ENCODE assay signal across 21 cellular contexts in the genomic region with DNA sequence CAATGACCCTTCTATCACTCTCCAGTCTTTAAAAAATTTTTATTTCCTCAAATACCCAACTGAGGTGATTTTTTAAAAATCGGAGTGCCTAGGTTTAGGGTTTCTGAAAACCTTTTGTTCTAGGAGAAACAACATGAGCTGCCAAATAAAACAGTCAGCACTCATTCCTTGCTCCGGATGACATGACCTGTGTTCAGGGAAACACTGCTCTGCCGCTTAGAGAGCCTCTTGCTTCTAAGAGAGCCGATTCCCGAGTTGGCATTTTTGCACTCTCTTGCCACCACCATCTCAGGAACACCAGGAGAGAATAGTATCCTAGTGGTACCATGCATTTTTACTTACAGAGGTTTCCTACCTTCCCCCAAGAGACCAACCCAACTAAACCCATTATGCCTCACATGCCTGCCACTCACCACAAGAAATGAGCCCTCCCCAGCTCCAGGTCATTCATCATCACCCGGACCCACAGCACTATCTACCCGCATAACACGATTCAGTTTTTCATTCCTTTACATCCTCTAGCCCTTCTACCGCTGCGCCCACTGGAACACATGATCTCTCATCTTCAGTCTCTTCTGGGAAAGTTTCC.
A peak's percentile ranks its signal among the peaks of the same experiment; 100 is the strongest.
DNase-seq lines count a peak whose midpoint lies in the region; ATAC-seq and TF ChIP-seq lines count a peak whose summit lies in the region.
"Had no signal": no experiment of that assay in that cellular context is flagged by ENCODE, and none has a peak within 500 bp of the region (broad histone marks: within the 10 kb centered on the region; RNA-seq: fewer than 3 reads in every experiment).

No MANE protein-coding gene starts in this region.

- no peak overlapping the region for H3K4me3 ChIP-seq in GM23338
- H3K4me3 ChIP-seq: HAP-1, SJCRH30 had no signal

- POLR2A ChIA-PET in WTC11 (lab: Charles Lee) = no interaction called here

- H3K4me2 ChIP-seq in GM23338 = no peak overlapping the region

- H4K20me1 ChIP-seq in GM23338 (replicated peaks; ENCODE audit: insufficient read depth) = no peaks in the 10 kb centered on the region

- DNase-seq in GM23338 (ENCODE audit: low spot score) (peak; percentile 16), WTC11 (ENCODE audit: low spot score) (no peak), medulla oblongata (ENCODE audit: extremely low spot score) (peak; percentile 19), sciatic nerve (ENCODE audit: low spot score) (no peak), NCI-H2029 treated with DMSO at 0.1 percent for 48 hours (lab: John Stamatoyannopoulos, UW) (no peak), DMS153 treated with DMSO at 0.1 percent for 48 hours (lab: John Stamatoyannopoulos, UW; ENCODE audit: unreplicated experiment) (no peak)
- no peak for DNase-seq in stimulated activated effector memory CD8-positive, alpha-beta T cell treated with anti-CD3 and anti-CD28 coated beads, Interleukin-12 subunit alpha, Interleukin-12 subunit beta, amount 100 ng/mL, for 72 hours (ENCODE audit: low spot score in 2 of 2)
- DNase-seq: 8988T, DMS153, NCI-H1048, NCI-H1417 treated with DMSO at 0.1 percent for 48 hours, NCI-H187, NCI-H2107, NCI-H524 treated with DMSO at 0.1 percent for 48 hours, NCI-H774, PC-3, SJCRH30 had no signal

- H3K27ac Mint-ChIP-seq in GM23338 = no peak overlapping the region
- H3K27ac Mint-ChIP-seq in WTC11 = no peak overlapping the region
- H3K27ac Mint-ChIP-seq in stimulated activated effector memory CD8-positive, alpha-beta T cell treated with anti-CD3 and anti-CD28 coated beads, Interleukin-12 subunit alpha, Interleukin-12 subunit beta, amount 100 ng/mL, for 72 hours = no peak overlapping the region

- H3K79me2 ChIP-seq in GM23338 (replicated peaks; ENCODE audit: insufficient read depth) = no peaks in the 10 kb centered on the region

- ATAC-seq in GM23338 = peak; percentile 44; the same call in 2 of the 3 replicates
- ATAC-seq in WTC11 = peak; percentile 36; the same call in 1 of the 2 replicates
- ATAC-seq in sciatic nerve = peak; percentile 75
- ATAC-seq in stimulated activated effector memory CD8-positive, alpha-beta T cell treated with anti-CD3 and anti-CD28 coated beads, Interleukin-12 subunit alpha, Interleukin-12 subunit beta, amount 100 ng/mL, for 72 hours = no peak
- no peak for ATAC-seq in HG02970 (IDR thresholded peaks at IDR 0.05; ENCODE audit: low FRiP score, unreplicated experiment)
- ATAC-seq: PC-3, Right ventricle myocardium inferior had no signal

- CTCF ChIA-PET in WTC11 (lab: Charles Lee) = no interaction called here

- H3K9me2 ChIP-seq in GM23338 (ENCODE audit: insufficient read depth) = no peaks in the 10 kb centered on the region

- H3K36me3 ChIP-seq in GM23338 (ENCODE audit: insufficient read depth) = no peaks in the 10 kb centered on the region
- H3K36me3 ChIP-seq: HAP-1, SJCRH30 had no signal

- H3K4me3 Mint-ChIP-seq in GM23338 (no peak overlapping the region), WTC11 (no peak overlapping the region)
- no peak overlapping the region for H3K4me3 Mint-ChIP-seq in stimulated activated effector memory CD8-positive, alpha-beta T cell treated with anti-CD3 and anti-CD28 coated beads, Interleukin-12 subunit alpha, Interleukin-12 subunit beta, amount 100 ng/mL, for 72 hours

- H3K4me1 Mint-ChIP-seq in GM23338 (peaks cover 5% of the 10 kb centered on the region; the same call in 2 of the 3 replicates), WTC11 (peaks cover 3% of the 10 kb centered on the region; the same call in 1 of the 2 replicates)
- H3K4me1 Mint-ChIP-seq in stimulated activated effector memory CD8-positive, alpha-beta T cell treated with anti-CD3 and anti-CD28 coated beads, Interleukin-12 subunit alpha, Interleukin-12 subunit beta, amount 100 ng/mL, for 72 hours = no peaks in the 10 kb centered on the region

- H3K4me1 ChIP-seq in GM23338 (ENCODE audit: insufficient read depth) = no peaks in the 10 kb centered on the region; the same call in 1 of the 2 replicates
- H3K4me1 ChIP-seq: SJCRH30 had no signal

- no peak for TF ChIP-seq CTCF in GM23338 (conservative IDR thresholded peaks at IDR 0.05; ENCODE audit: low read depth in 2 of 2)
- TF ChIP-seq CTCF in WTC11 (IDR thresholded peaks at IDR 0.05) = no peak

- H3K27me3 ChIP-seq in GM23338 (ENCODE audit: insufficient read depth) = no peaks in the 10 kb centered on the region
- H3K27me3 ChIP-seq: SJCRH30 had no signal

- H3K36me3 Mint-ChIP-seq in GM23338 (ENCODE audit: low read depth) (no peaks in the 10 kb centered on the region), WTC11 (no peaks in the 10 kb centered on the region)
- H3K36me3 Mint-ChIP-seq in stimulated activated effector memory CD8-positive, alpha-beta T cell treated with anti-CD3 and anti-CD28 coated beads, Interleukin-12 subunit alpha, Interleukin-12 subunit beta, amount 100 ng/mL, for 72 hours = no peaks in the 10 kb centered on the region

- H2AFZ ChIP-seq in GM23338 = peak overlapping the region; percentile 16; the same call in 1 of the 2 replicates

- intact Hi-C loops in sciatic nerve (cut with DNase I) = no loop called here

- no peak overlapping the region for H3K27ac ChIP-seq in GM23338 (ENCODE audit: low read depth)
- H3K27ac ChIP-seq: HL-60, SJCRH30 had no signal

- H3K27me3 Mint-ChIP-seq in GM23338 (ENCODE audit: insufficient read depth, low read depth, poor library complexity) = no peaks in the 10 kb centered on the region
- H3K27me3 Mint-ChIP-seq in WTC11 (ENCODE audit: low read depth) = no peaks in the 10 kb centered on the region

- H3K9me3 Mint-ChIP-seq in GM23338 (no peaks in the 10 kb centered on the region), WTC11 (no peaks in the 10 kb centered on the region)
- no peaks in the 10 kb centered on the region for H3K9me3 Mint-ChIP-seq in stimulated activated effector memory CD8-positive, alpha-beta T cell treated with anti-CD3 and anti-CD28 coated beads, Interleukin-12 subunit alpha, Interleukin-12 subunit beta, amount 100 ng/mL, for 72 hours

- H3F3A ChIP-seq in GM23338 (replicated peaks; ENCODE audit: low read depth) = no peaks in the 10 kb centered on the region

TF ChIP-seq in GM23338, 12 proteins besides CTCF, POLR2A, EP300 and RAD21 (continues in another document):
- TF ChIP-seq EZH2phosphoT487 (IDR thresholded peaks at IDR 0.05; ENCODE audit: unreplicated experiment) (no peak), STAT1 (IDR thresholded peaks at IDR 0.05; ENCODE audit: unreplicated experiment) (no peak), NANOG (IDR thresholded peaks at IDR 0.05; ENCODE audit: borderline replicate concordance) (no peak), JUNB (IDR thresholded peaks at IDR 0.05; ENCODE audit: unreplicated experiment) (no peak), ZNF114 (CRISPR knock-in tag; IDR thresholded peaks at IDR 0.05) (no peak)
- TF ChIP-seq, protein P1, sequence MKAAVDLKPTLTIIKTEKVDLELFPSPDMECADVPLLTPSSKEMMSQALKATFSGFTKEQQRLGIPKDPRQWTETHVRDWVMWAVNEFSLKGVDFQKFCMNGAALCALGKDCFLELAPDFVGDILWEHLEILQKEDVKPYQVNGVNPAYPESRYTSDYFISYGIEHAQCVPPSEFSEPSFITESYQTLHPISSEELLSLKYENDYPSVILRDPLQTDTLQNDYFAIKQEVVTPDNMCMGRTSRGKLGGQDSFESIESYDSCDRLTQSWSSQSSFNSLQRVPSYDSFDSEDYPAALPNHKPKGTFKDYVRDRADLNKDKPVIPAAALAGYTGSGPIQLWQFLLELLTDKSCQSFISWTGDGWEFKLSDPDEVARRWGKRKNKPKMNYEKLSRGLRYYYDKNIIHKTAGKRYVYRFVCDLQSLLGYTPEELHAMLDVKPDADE (IDR thresholded peaks at IDR 0.05) = no peak

TF ChIP-seq in WTC11, 78 proteins besides CTCF, POLR2A, EP300 and RAD21 (continues in another document):
- TF ChIP-seq ELF4 (CRISPR knock-in tag; IDR thresholded peaks at IDR 0.05; ENCODE audit: low read depth) (no peak), RELA (CRISPR knock-in tag; IDR thresholded peaks at IDR 0.05; ENCODE audit: borderline replicate concordance) (no peak), ESRRA (CRISPR knock-in tag; IDR thresholded peaks at IDR 0.05; ENCODE audit: borderline replicate concordance) (no peak), NFATC4 (CRISPR knock-in tag; IDR thresholded peaks at IDR 0.05) (no peak)
- TF ChIP-seq, protein P2, sequence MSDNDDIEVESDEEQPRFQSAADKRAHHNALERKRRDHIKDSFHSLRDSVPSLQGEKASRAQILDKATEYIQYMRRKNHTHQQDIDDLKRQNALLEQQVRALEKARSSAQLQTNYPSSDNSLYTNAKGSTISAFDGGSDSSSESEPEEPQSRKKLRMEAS (CRISPR knock-in tag; IDR thresholded peaks at IDR 0.05) = no peak
- TF ChIP-seq, protein P3, sequence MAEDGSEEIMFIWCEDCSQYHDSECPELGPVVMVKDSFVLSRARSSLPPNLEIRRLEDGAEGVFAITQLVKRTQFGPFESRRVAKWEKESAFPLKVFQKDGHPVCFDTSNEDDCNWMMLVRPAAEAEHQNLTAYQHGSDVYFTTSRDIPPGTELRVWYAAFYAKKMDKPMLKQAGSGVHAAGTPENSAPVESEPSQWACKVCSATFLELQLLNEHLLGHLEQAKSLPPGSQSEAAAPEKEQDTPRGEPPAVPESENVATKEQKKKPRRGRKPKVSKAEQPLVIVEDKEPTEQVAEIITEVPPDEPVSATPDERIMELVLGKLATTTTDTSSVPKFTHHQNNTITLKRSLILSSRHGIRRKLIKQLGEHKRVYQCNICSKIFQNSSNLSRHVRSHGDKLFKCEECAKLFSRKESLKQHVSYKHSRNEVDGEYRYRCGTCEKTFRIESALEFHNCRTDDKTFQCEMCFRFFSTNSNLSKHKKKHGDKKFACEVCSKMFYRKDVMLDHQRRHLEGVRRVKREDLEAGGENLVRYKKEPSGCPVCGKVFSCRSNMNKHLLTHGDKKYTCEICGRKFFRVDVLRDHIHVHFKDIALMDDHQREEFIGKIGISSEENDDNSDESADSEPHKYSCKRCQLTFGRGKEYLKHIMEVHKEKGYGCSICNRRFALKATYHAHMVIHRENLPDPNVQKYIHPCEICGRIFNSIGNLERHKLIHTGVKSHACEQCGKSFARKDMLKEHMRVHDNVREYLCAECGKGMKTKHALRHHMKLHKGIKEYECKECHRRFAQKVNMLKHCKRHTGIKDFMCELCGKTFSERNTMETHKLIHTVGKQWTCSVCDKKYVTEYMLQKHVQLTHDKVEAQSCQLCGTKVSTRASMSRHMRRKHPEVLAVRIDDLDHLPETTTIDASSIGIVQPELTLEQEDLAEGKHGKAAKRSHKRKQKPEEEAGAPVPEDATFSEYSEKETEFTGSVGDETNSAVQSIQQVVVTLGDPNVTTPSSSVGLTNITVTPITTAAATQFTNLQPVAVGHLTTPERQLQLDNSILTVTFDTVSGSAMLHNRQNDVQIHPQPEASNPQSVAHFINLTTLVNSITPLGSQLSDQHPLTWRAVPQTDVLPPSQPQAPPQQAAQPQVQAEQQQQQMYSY (CRISPR knock-in tag; IDR thresholded peaks at IDR 0.05) = no peak
- TF ChIP-seq, protein P4, sequence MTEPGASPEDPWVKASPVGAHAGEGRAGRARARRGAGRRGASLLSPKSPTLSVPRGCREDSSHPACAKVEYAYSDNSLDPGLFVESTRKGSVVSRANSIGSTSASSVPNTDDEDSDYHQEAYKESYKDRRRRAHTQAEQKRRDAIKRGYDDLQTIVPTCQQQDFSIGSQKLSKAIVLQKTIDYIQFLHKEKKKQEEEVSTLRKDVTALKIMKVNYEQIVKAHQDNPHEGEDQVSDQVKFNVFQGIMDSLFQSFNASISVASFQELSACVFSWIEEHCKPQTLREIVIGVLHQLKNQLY (CRISPR knock-in tag; IDR thresholded peaks at IDR 0.05) = no peak

Comparison
In these comparisons a context has a peak if more than half of its experiments do, and no peak if none do; other contexts are left out.
1. ATAC-seq: peak in GM23338 (single experiment), WTC11 (single experiment) and sciatic nerve (single experiment); none in stimulated activated effector memory CD8-positive, alpha-beta T cell treated with anti-CD3 and anti-CD28 coated beads, Interleukin-12 subunit alpha, Interleukin-12 subunit beta, amount 100 ng/mL, for 72 hours (single experiment) and HG02970 (single experiment).
2. DNase-seq: peak in GM23338 (single experiment) and medulla oblongata (single experiment); none in WTC11 (single experiment), sciatic nerve (single experiment), stimulated activated effector memory CD8-positive, alpha-beta T cell treated with anti-CD3 and anti-CD28 coated beads, Interleukin-12 subunit alpha, Interleukin-12 subunit beta, amount 100 ng/mL, for 72 hours (0 of 2), NCI-H2029 treated with DMSO at 0.1 percent for 48 hours (single experiment) and DMS153 treated with DMSO at 0.1 percent for 48 hours (single experiment).